In the genomic region with DNA sequence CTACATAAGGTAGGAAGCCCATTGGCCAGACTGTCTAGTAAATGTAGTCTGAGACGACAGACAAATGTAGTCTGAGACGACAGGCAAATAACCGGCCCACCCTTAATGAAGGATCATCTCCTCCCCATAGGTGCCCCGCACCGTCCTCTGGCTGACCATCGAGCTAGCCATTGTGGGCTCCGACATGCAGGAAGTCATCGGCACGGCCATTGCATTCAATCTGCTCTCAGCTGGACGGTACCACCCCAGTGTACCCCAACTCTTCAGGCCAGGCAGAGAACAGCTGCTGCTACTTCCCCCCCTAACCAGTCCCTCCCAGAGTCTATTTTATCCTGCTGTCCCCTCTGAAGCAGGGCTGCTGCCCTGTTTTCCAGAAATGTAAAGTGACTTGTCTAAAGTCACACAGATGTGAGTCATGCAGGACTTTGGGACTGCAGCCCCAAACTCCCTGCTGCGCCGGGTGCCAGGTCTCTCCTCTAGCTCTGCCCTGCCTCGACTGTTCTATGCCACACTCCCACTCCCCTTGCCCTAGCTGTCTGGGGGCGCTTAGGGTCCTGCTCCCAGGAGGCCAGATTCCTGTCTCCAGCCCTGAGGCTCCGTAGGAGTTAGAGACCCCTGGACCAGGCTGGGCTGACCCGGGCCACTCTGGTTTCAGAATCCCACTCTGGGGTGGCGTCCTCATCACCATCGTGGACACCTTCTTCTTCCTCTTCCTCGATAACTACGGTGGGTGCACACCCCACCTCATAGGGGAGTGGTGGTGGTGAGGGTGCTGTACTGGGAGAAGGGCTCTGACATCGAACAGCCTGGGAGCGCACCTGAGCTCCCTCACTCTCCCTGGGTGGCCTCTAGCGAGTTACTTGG, we compare ENCODE assay signal across 2 cellular contexts.
TF ChIP-seq lines count a peak whose summit lies in the region.

No MANE protein-coding gene starts in this region.

TF ChIP-seq in K562, 482 proteins besides CTCF, POLR2A, EP300 and RAD21:
- no peak for TF ChIP-seq RAD51 (IDR thresholded peaks at IDR 0.05; ENCODE audit: borderline replicate concordance, low read depth)
- no peak for TF ChIP-seq ZNF175 (CRISPR knock-in tag; IDR thresholded peaks at IDR 0.05; ENCODE audit: low read depth)
- TF ChIP-seq CXXC5 (CRISPR knock-in tag; IDR thresholded peaks at IDR 0.05), result no peak
- no peak for TF ChIP-seq ZNF232 (CRISPR knock-in tag; IDR thresholded peaks at IDR 0.05)
- TF ChIP-seq ZNF384 (IDR thresholded peaks at IDR 0.05; ENCODE audit: low read depth, low read length), result no peak

TF ChIP-seq in liver, 16 proteins besides CTCF, POLR2A, EP300 and RAD21:
- TF ChIP-seq FOXA2 (IDR thresholded peaks at IDR 0.05) (no peak), TAF1 (conservative IDR thresholded peaks at IDR 0.05) (no peak), SP1 (IDR thresholded peaks at IDR 0.05) (no peak), GABPA (IDR thresholded peaks at IDR 0.05 in 1 of 2, conservative IDR thresholded peaks at IDR 0.05 in 1 of 2) (no peak), JUND (IDR thresholded peaks at IDR 0.05) (no peak), RXRA (IDR thresholded peaks at IDR 0.05) (no peak), ATF3 (IDR thresholded peaks at IDR 0.05) (no peak), YY1 (IDR thresholded peaks at IDR 0.05) (no peak), FOXA1 (IDR thresholded peaks at IDR 0.05) (no peak), HNF4A (conservative IDR thresholded peaks at IDR 0.05) (no peak), EGR1 (IDR thresholded peaks at IDR 0.05; ENCODE audit: low read depth in 2 of 2) (no peak), HNF4G (IDR thresholded peaks at IDR 0.05) (no peak), NR2F2 (IDR thresholded peaks at IDR 0.05) (no peak)
- TF ChIP-seq, protein P1, sequence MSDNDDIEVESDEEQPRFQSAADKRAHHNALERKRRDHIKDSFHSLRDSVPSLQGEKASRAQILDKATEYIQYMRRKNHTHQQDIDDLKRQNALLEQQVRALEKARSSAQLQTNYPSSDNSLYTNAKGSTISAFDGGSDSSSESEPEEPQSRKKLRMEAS (IDR thresholded peaks at IDR 0.05), result no peak
- TF ChIP-seq, protein P2, sequence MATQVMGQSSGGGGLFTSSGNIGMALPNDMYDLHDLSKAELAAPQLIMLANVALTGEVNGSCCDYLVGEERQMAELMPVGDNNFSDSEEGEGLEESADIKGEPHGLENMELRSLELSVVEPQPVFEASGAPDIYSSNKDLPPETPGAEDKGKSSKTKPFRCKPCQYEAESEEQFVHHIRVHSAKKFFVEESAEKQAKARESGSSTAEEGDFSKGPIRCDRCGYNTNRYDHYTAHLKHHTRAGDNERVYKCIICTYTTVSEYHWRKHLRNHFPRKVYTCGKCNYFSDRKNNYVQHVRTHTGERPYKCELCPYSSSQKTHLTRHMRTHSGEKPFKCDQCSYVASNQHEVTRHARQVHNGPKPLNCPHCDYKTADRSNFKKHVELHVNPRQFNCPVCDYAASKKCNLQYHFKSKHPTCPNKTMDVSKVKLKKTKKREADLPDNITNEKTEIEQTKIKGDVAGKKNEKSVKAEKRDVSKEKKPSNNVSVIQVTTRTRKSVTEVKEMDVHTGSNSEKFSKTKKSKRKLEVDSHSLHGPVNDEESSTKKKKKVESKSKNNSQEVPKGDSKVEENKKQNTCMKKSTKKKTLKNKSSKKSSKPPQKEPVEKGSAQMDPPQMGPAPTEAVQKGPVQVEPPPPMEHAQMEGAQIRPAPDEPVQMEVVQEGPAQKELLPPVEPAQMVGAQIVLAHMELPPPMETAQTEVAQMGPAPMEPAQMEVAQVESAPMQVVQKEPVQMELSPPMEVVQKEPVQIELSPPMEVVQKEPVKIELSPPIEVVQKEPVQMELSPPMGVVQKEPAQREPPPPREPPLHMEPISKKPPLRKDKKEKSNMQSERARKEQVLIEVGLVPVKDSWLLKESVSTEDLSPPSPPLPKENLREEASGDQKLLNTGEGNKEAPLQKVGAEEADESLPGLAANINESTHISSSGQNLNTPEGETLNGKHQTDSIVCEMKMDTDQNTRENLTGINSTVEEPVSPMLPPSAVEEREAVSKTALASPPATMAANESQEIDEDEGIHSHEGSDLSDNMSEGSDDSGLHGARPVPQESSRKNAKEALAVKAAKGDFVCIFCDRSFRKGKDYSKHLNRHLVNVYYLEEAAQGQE (IDR thresholded peaks at IDR 0.05), result no peak
- TF ChIP-seq, protein P3, sequence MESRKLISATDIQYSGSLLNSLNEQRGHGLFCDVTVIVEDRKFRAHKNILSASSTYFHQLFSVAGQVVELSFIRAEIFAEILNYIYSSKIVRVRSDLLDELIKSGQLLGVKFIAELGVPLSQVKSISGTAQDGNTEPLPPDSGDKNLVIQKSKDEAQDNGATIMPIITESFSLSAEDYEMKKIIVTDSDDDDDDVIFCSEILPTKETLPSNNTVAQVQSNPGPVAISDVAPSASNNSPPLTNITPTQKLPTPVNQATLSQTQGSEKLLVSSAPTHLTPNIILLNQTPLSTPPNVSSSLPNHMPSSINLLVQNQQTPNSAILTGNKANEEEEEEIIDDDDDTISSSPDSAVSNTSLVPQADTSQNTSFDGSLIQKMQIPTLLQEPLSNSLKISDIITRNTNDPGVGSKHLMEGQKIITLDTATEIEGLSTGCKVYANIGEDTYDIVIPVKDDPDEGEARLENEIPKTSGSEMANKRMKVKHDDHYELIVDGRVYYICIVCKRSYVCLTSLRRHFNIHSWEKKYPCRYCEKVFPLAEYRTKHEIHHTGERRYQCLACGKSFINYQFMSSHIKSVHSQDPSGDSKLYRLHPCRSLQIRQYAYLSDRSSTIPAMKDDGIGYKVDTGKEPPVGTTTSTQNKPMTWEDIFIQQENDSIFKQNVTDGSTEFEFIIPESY (IDR thresholded peaks at IDR 0.05), result no peak
